In genomic region chr11:113184498-113184897, GRCh38 we compare ENCODE assay signal across 15 cellular contexts.
A peak's percentile ranks its signal among the peaks of the same experiment; 100 is the strongest.
DNase-seq lines count a peak whose midpoint lies in the region; FAIRE-seq and TF ChIP-seq lines count a peak whose summit lies in the region.
"Had no signal": no experiment of that assay in that cellular context is flagged by ENCODE, and none has a peak within 500 bp of the region (broad histone marks: within the 10 kb centered on the region; RNA-seq: fewer than 3 reads in every experiment).

No MANE protein-coding gene starts in this region.

- no peaks in the 10 kb centered on the region for H3K36me3 ChIP-seq in breast epithelium
- no peaks in the 10 kb centered on the region for H3K36me3 ChIP-seq in SK-N-SH (replicated peaks in 1 of 2; ENCODE audit: control insufficient read depth in 1 of 2, insufficient read depth in 2 of 2, low read length in 1 of 2)
- H3K36me3 ChIP-seq: colonic mucosa had no signal

- 63% methylated on average over 5 of the region's 5 CpGs for WGBS in SK-N-SH (ENCODE audit: low lambda C conversion rate)

- no peaks in the 10 kb centered on the region for H3K27me3 Mint-ChIP-seq in MCF 10A (ENCODE audit: insufficient read depth, unreplicated experiment)

- H3K9me2 ChIP-seq in SK-N-SH: no peaks in the 10 kb centered on the region

- H3K4me3 Mint-ChIP-seq in MCF 10A (ENCODE audit: unreplicated experiment): no peak overlapping the region
- H3K4me3 Mint-ChIP-seq: naive thymus-derived CD4-positive, alpha-beta T cell; stimulated activated naive CD8-positive, alpha-beta T cell treated with anti-CD3 and anti-CD28 coated beads, Interleukin-15, amount 100 ng/mL, for 72 hours had no signal

- H3K27me3 ChIP-seq in breast epithelium (no peaks in the 10 kb centered on the region), SK-N-SH (ENCODE audit: insufficient read depth) (no peaks in the 10 kb centered on the region)
- H3K27me3 ChIP-seq: colonic mucosa had no signal

- H3K4me2 ChIP-seq in SK-N-SH: no peak overlapping the region

- H3K36me3 Mint-ChIP-seq in MCF 10A (ENCODE audit: insufficient read depth, unreplicated experiment): no peaks in the 10 kb centered on the region
- H3K36me3 Mint-ChIP-seq: naive thymus-derived CD4-positive, alpha-beta T cell had no signal

- no peaks in the 10 kb centered on the region for H4K20me1 ChIP-seq in SK-N-SH (ENCODE audit: insufficient read depth)

- intact Hi-C loops in MCF 10A (cut with micrococcal nuclease) (no loop called here), breast epithelium (cut with DNase I; ENCODE audit: low total_unique reads) (no loop called here)

- TF ChIP-seq CTCF in MCF 10A (IDR thresholded peaks at IDR 0.05; ENCODE audit: unreplicated experiment) (no peak), breast epithelium (IDR thresholded peaks at IDR 0.05) (no peak), SK-N-SH (IDR thresholded peaks at IDR 0.05) (no peak), D721Med (IDR thresholded peaks at IDR 0.05; ENCODE audit: insufficient read depth, missing control alignments) (no peak)

- no peak for TF ChIP-seq POLR2A in breast epithelium (IDR thresholded peaks at IDR 0.05)

- BruUV-seq in MCF 10A (replicated peaks; lab: Mats Ljungman, UMichigan): no TSS peak

- no peak overlapping the region for H3K27ac ChIP-seq in breast epithelium
- no peak overlapping the region for H3K27ac ChIP-seq in SK-N-SH (ENCODE audit: low read depth in 2 of 2, low read length in 1 of 2)
- H3K27ac ChIP-seq: colonic mucosa had no signal

- POLR2A ChIA-PET in MCF 10A (lab: Yijun Ruan, JAX): interaction anchor here (0.7 to 1.6 kb wide), 5 partner anchors 11 to 962 kb away, joined by 3 to 5 read pairs (median 3); partner anchors contain the start of gene TTC12
- POLR2A ChIA-PET in SK-N-SH (lab: Yijun Ruan, JAX): no interaction called here

- H3K4me1 Mint-ChIP-seq in MCF 10A (ENCODE audit: insufficient read depth, unreplicated experiment): peaks cover 14% of the 10 kb centered on the region
- H3K4me1 Mint-ChIP-seq: stimulated activated naive CD8-positive, alpha-beta T cell treated with anti-CD3 and anti-CD28 coated beads, Interleukin-15, amount 100 ng/mL, for 72 hours had no signal

- H3K27ac Mint-ChIP-seq in MCF 10A (ENCODE audit: low read depth, unreplicated experiment): peak overlapping the region; percentile 67
- H3K27ac Mint-ChIP-seq: naive thymus-derived CD4-positive, alpha-beta T cell; stimulated activated naive CD8-positive, alpha-beta T cell treated with anti-CD3 and anti-CD28 coated beads, Interleukin-15, amount 100 ng/mL, for 72 hours had no signal

- no peak for TF ChIP-seq RAD21 in SK-N-SH (IDR thresholded peaks at IDR 0.05; ENCODE audit: low read length)

- no peak overlapping the region for H3K9ac ChIP-seq in SK-N-SH

- no peak for TF ChIP-seq EP300 in SK-N-SH (IDR thresholded peaks at IDR 0.05; ENCODE audit: borderline replicate concordance in 1 of 2, low read depth in 1 of 2, low read length in 1 of 2)

- no peaks in the 10 kb centered on the region for H3K79me2 ChIP-seq in SK-N-SH (ENCODE audit: insufficient read depth)

- H3K4me3 ChIP-seq in breast epithelium (no peak overlapping the region), SK-N-SH (ENCODE audit: low read depth in 2 of 2, low read length in 1 of 2) (no peak overlapping the region)
- H3K4me3 ChIP-seq: colonic mucosa had no signal

- H2AFZ ChIP-seq in SK-N-SH (ENCODE audit: low read depth): no peak overlapping the region

- no peaks in the 10 kb centered on the region for H3F3A ChIP-seq in SK-N-SH (replicated peaks; ENCODE audit: insufficient read depth)

- FAIRE-seq in urothelium cell line (lab: Jason Lieb, UNC) (peak; percentile 66), D721Med (lab: Jason Lieb, UNC) (no peak)
- FAIRE-seq: A204.1 had no signal

- H3K4me1 ChIP-seq in breast epithelium (no peaks in the 10 kb centered on the region), SK-N-SH (ENCODE audit: control insufficient read depth in 1 of 2, insufficient read depth in 2 of 2, low read depth in 1 of 2, low read length in 1 of 2) (peaks cover 0 to 23% of the 10 kb centered on the region in 2 experiments; a peak in 2 of 4 replicates)
- H3K4me1 ChIP-seq: colonic mucosa had no signal

- H3K9me3 ChIP-seq in breast epithelium (no peaks in the 10 kb centered on the region), SK-N-SH (no peaks in the 10 kb centered on the region)
- H3K9me3 ChIP-seq: colonic mucosa had no signal

- peak; percentile 89 for DNase-seq in MCF 10A (ENCODE audit: unreplicated experiment)
- no peak for DNase-seq in breast epithelium (ENCODE audit: low spot score in 2 of 2)
- DNase-seq in SK-N-SH: no peak
- DNase-seq in fibroblast of the conjunctiva (ENCODE audit: low read depth): peak; percentile 66
- peak; percentile 79 for DNase-seq in urothelium cell line (ENCODE audit: low spot score)
- no peak for DNase-seq in SIG-M5 treated with dmso at 0.1 percent for 504 hours (lab: John Stamatoyannopoulos, UW; ENCODE audit: unreplicated experiment)
- no peak for DNase-seq in D721Med (ENCODE audit: insufficient read length, low spot score)
- DNase-seq in NCI-H510A treated with DMSO at 0.1 percent for 48 hours (lab: John Stamatoyannopoulos, UW): no peak
- DNase-seq: colonic mucosa; GDM1; naive thymus-derived CD4-positive, alpha-beta T cell; NCI-H146; OCI-M1; stimulated activated naive CD8-positive, alpha-beta T cell treated with anti-CD3 and anti-CD28 coated beads, Interleukin-15, amount 100 ng/mL, for 72 hours had no signal

- CTCF ChIA-PET in MCF 10A (lab: Yijun Ruan, JAX): interaction anchor here (0.6 kb wide), 2 partner anchors 50 to 394 kb away, joined by 3 read pairs; no protein-coding TSS in a partner anchor
- CTCF ChIA-PET in SK-N-SH (lab: Yijun Ruan, JAX): interaction anchor here (1.0 to 1.6 kb wide), 4 partner anchors 10 to 75 kb away, joined by 3 to 5 read pairs (median 3); no protein-coding TSS in a partner anchor

- no peaks in the 10 kb centered on the region for H3K9me3 Mint-ChIP-seq in MCF 10A (ENCODE audit: unreplicated experiment)
- H3K9me3 Mint-ChIP-seq: stimulated activated naive CD8-positive, alpha-beta T cell treated with anti-CD3 and anti-CD28 coated beads, Interleukin-15, amount 100 ng/mL, for 72 hours had no signal

TF ChIP-seq in SK-N-SH, 30 proteins besides CTCF, POLR2A, EP300 and RAD21:
- peak; percentile 20; the same call in 1 of the 2 replicates for TF ChIP-seq USF1 (IDR thresholded peaks at IDR 0.05; ENCODE audit: borderline replicate concordance, low read depth)
- TF ChIP-seq FOSL2 (IDR thresholded peaks at IDR 0.05; ENCODE audit: borderline replicate concordance, low read depth): peak; percentile 50
- peak; percentile 31; the same call in 1 of the 2 replicates for TF ChIP-seq JUND (IDR thresholded peaks at IDR 0.05)
- TF ChIP-seq POLR2AphosphoS5 (IDR thresholded peaks at IDR 0.05; ENCODE audit: low read depth, low read length): no peak
- TF ChIP-seq PBX3 (IDR thresholded peaks at IDR 0.05): peak; percentile 22; the same call in 1 of the 2 replicates
TF ChIP-seq in SK-N-SH: peak in this region for 4.

Comparison
In these comparisons a context has a peak if more than half of its experiments do, and no peak if none do; other contexts are left out.
1. DNase-seq: peak in MCF 10A (single experiment), fibroblast of the conjunctiva (single experiment) and urothelium cell line (single experiment); none in breast epithelium (0 of 2), SK-N-SH (single experiment), SIG-M5 treated with dmso at 0.1 percent for 504 hours (single experiment), D721Med (single experiment) and NCI-H510A treated with DMSO at 0.1 percent for 48 hours (single experiment).